28 cellular contexts compared by ENCODE assay signal in the genomic region with DNA sequence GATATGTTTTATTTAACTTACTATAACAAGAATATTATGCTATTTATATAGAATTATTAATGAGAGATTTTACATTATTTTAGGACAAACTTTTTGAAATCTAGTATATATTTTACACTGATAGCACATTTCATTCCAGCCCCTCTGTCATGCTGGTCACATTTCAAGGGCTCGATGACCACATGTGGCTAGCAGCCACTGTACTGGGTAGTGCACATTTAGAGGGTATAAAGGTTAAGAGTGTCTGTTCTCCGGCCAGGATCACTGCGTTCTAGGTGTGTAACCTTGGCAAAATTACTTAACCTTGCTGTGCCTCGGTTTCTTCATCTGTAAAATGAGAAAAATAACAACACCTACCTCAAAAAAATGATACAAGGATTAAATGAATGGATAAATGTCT.
"Had no signal": no experiment of that assay in that cellular context is flagged by ENCODE, and none has a peak within 500 bp of the region (broad histone marks: within the 10 kb centered on the region; RNA-seq: fewer than 3 reads in every experiment).

No MANE protein-coding gene starts in this region.

- ATAC-seq: stimulated activated effector memory CD8-positive, alpha-beta T cell treated with anti-CD3 and anti-CD28 coated beads, Interleukin-12 subunit alpha, Interleukin-12 subunit beta, amount 100 ng/mL, for 72 hours; stimulated activated memory B cell treated with anti-CD40 and anti-IgM and Interleukin-4, amounts not matched to agents 10 μg/mL and 1 μg/mL and 100 μg/mL, for 72 hours; stimulated activated naive B cell treated with anti-CD40 and anti-IgM and Interleukin-4, amounts not matched to agents 10 μg/mL and 1 μg/mL and 100 μg/mL, for 72 hours; stimulated activated naive CD8-positive, alpha-beta T cell treated with anti-CD3 and anti-CD28 coated beads, Interleukin-15, amount 100 ng/mL, for 72 hours; stimulated activated naive CD8-positive, alpha-beta T cell treated with anti-CD3 and anti-CD28 coated beads, Interleukin-15, Interleukin-2, amounts not matched to agents 100 U/mL and 50 U/mL, for 24 hours; upper lobe of right lung had no signal

- H3K4me1 Mint-ChIP-seq: stimulated activated effector memory CD8-positive, alpha-beta T cell treated with anti-CD3 and anti-CD28 coated beads, Interleukin-12 subunit alpha, Interleukin-12 subunit beta, amount 100 ng/mL, for 72 hours; stimulated activated memory B cell treated with anti-CD40 and anti-IgM and Interleukin-4, amounts not matched to agents 10 μg/mL and 1 μg/mL and 100 μg/mL, for 72 hours; stimulated activated naive CD8-positive, alpha-beta T cell treated with anti-CD3 and anti-CD28 coated beads, Interleukin-15, amount 100 ng/mL, for 72 hours had no signal

- H3K36me3 ChIP-seq: stomach, suprapubic skin, thoracic aorta, thyroid gland, tibial artery, tibial nerve, transverse colon, upper lobe of left lung, upper lobe of right lung, uterus, vagina had no signal

- H3K4me1 ChIP-seq: stomach, suprapubic skin, testis, thyroid gland, transverse colon, upper lobe of left lung, upper lobe of right lung, uterus, vagina had no signal

- DNase-seq: stimulated activated CD4-positive, alpha-beta T cell treated with anti-CD3 and anti-CD28 coated beads, Interleukin-2, amount 100 ng/mL, for 48 hours; stimulated activated CD4-positive, alpha-beta T cell treated with anti-CD3 and anti-CD28 coated beads, Interleukin-4, amount 100 ng/mL, for 1 hour; stimulated activated CD4-positive, alpha-beta T cell treated with anti-CD3 and anti-CD28 coated beads, Interleukin-4, amount 100 ng/mL, for 24 hours; stimulated activated CD4-positive, alpha-beta T cell treated with anti-CD3 and anti-CD28 coated beads, Interleukin-4, amount 100 ng/mL, for 4 hours; stimulated activated CD8-positive, alpha-beta memory T cell treated with anti-CD3 and anti-CD28 coated beads, Interleukin-4, amount 100 ng/mL, for 48 hours; stimulated activated naive B cell treated with anti-CD40 and anti-IgM and Interleukin-4, amounts not matched to agents 10 μg/mL and 1 μg/mL and 100 μg/mL, for 72 hours; stimulated activated naive CD4-positive, alpha-beta T cell; stimulated activated naive CD4-positive, alpha-beta T cell treated with Interleukin-2 at 50 U/mL for 16 hours; stimulated activated naive CD8-positive, alpha-beta T cell treated with anti-CD3 and anti-CD28 coated beads, Interleukin-15, amount 100 ng/mL, for 72 hours; stimulated activated naive CD8-positive, alpha-beta T cell treated with anti-CD3 and anti-CD28 coated beads, Interleukin-15, Interleukin-2, amounts not matched to agents 100 U/mL and 50 U/mL, for 24 hours; stomach; substantia nigra; testis; thyroid gland; tibial artery; transverse colon; trophoblast cell; upper lobe of left lung; upper lobe of right lung; uterus had no signal

- H3K27me3 ChIP-seq: stomach, suprapubic skin, testis, thyroid gland, tibial artery, tibial nerve, transverse colon, upper lobe of left lung, upper lobe of right lung, uterus, vagina had no signal

- H3K9me3 ChIP-seq: suprapubic skin, testis, thoracic aorta, thyroid gland, tibial artery, transverse colon, upper lobe of left lung, upper lobe of right lung, uterus, vagina had no signal

- H3K4me3 ChIP-seq: stomach, suprapubic skin, testis, thoracic aorta, thyroid gland, tibial artery, tibial nerve, transverse colon, upper lobe of left lung, upper lobe of right lung, uterus, vagina had no signal

- H3K27me3 Mint-ChIP-seq: stimulated activated memory B cell treated with anti-CD40 and anti-IgM and Interleukin-4, amounts not matched to agents 10 μg/mL and 1 μg/mL and 100 μg/mL, for 72 hours; stimulated activated naive B cell treated with anti-CD40 and anti-IgM and Interleukin-4, amounts not matched to agents 10 μg/mL and 1 μg/mL and 100 μg/mL, for 72 hours; type B pancreatic cell had no signal

- H3K4me3 Mint-ChIP-seq: stimulated activated effector memory CD8-positive, alpha-beta T cell treated with anti-CD3 and anti-CD28 coated beads, Interleukin-12 subunit alpha, Interleukin-12 subunit beta, amount 100 ng/mL, for 72 hours; stimulated activated memory B cell treated with anti-CD40 and anti-IgM and Interleukin-4, amounts not matched to agents 10 μg/mL and 1 μg/mL and 100 μg/mL, for 72 hours; stimulated activated naive B cell treated with anti-CD40 and anti-IgM and Interleukin-4, amounts not matched to agents 10 μg/mL and 1 μg/mL and 100 μg/mL, for 72 hours; stimulated activated naive CD8-positive, alpha-beta T cell treated with anti-CD3 and anti-CD28 coated beads, Interleukin-15, amount 100 ng/mL, for 72 hours; stimulated activated naive CD8-positive, alpha-beta T cell treated with anti-CD3 and anti-CD28 coated beads, Interleukin-15, Interleukin-2, amounts not matched to agents 100 ng/mL and 50 ng/mL, for 24 hours; type B pancreatic cell had no signal

- H3K27ac Mint-ChIP-seq: stimulated activated effector memory CD8-positive, alpha-beta T cell treated with anti-CD3 and anti-CD28 coated beads, Interleukin-12 subunit alpha, Interleukin-12 subunit beta, amount 100 ng/mL, for 72 hours; stimulated activated memory B cell treated with anti-CD40 and anti-IgM and Interleukin-4, amounts not matched to agents 10 μg/mL and 1 μg/mL and 100 μg/mL, for 72 hours; stimulated activated naive B cell treated with anti-CD40 and anti-IgM and Interleukin-4, amounts not matched to agents 10 μg/mL and 1 μg/mL and 100 μg/mL, for 72 hours; stimulated activated naive CD8-positive, alpha-beta T cell treated with anti-CD3 and anti-CD28 coated beads, Interleukin-15, amount 100 ng/mL, for 72 hours; stimulated activated naive CD8-positive, alpha-beta T cell treated with anti-CD3 and anti-CD28 coated beads, Interleukin-15, Interleukin-2, amounts not matched to agents 100 ng/mL and 50 ng/mL, for 24 hours; type B pancreatic cell had no signal

- H3K27ac ChIP-seq: stomach, suprapubic skin, testis, thoracic aorta, thyroid gland, tibial artery, tibial nerve, transverse colon, upper lobe of left lung, upper lobe of right lung, uterus, vagina had no signal

- H3K36me3 Mint-ChIP-seq: stimulated activated effector memory CD8-positive, alpha-beta T cell treated with anti-CD3 and anti-CD28 coated beads, Interleukin-12 subunit alpha, Interleukin-12 subunit beta, amount 100 ng/mL, for 72 hours; stimulated activated memory B cell treated with anti-CD40 and anti-IgM and Interleukin-4, amounts not matched to agents 10 μg/mL and 1 μg/mL and 100 μg/mL, for 72 hours; stimulated activated naive B cell treated with anti-CD40 and anti-IgM and Interleukin-4, amounts not matched to agents 10 μg/mL and 1 μg/mL and 100 μg/mL, for 72 hours; type B pancreatic cell had no signal
